ENCODE assay signal across 24 cellular contexts in genomic region chr1:98692482-98692881, GRCh38.
"Had no signal": no experiment of that assay in that cellular context is flagged by ENCODE, and none has a peak within 500 bp of the region (broad histone marks: within the 10 kb centered on the region; RNA-seq: fewer than 3 reads in every experiment).

No MANE protein-coding gene starts in this region.

- FAIRE-seq: endometrium, keratinocyte, pancreas had no signal

- H3K27me3 ChIP-seq: esophagus squamous epithelium, left lung, neutrophil, pancreas, testis, tibial artery had no signal

- H3K4me1 ChIP-seq: esophagus squamous epithelium, left lung, lower lobe of right lung, pancreas, testis had no signal

- H3K9me3 ChIP-seq: esophagus squamous epithelium, left lung, lower lobe of right lung, neutrophil, pancreas, testis, tibial artery had no signal

- H3K27ac ChIP-seq: esophagus squamous epithelium, left lung, lower lobe of right lung, neutrophil, pancreas, testis, tibial artery had no signal

- H3K4me3 ChIP-seq: esophagus squamous epithelium, left lung, lower lobe of right lung, pancreas, testis, tibial artery had no signal

- DNase-seq: cerebellar nuclear complex; cortex of kidney; effector memory CD8-positive, alpha-beta T cell; erythroblast; esophagus squamous epithelium; foreskin melanocyte; glutamatergic neuron; left lung; lower lobe of right lung; naive B cell; pancreas; retina; stimulated activated CD4-positive, alpha-beta T cell treated with anti-CD3 and anti-CD28 coated beads, Interleukin-2, amount 100 ng/mL, for 24 hours; stimulated activated CD4-positive, alpha-beta T cell treated with anti-CD3 and anti-CD28 coated beads, Interleukin-4, amount 100 ng/mL, for 24 hours; stimulated activated naive CD4-positive, alpha-beta T cell treated with Interleukin-2 at 50 U/mL for 16 hours; substantia nigra; testis; tibial artery had no signal

- H3K36me3 ChIP-seq: left lung, lower lobe of right lung, neutrophil, pancreas had no signal

- ATAC-seq: effector memory CD8-positive, alpha-beta T cell; left lung; lower lobe of right lung; natural killer cell treated with Interleukin-12 subunit alpha and Interleukin-12 subunit beta and Interleukin-15 and Interleukin-18, amount 100 ng/mL, for 72 hours; pancreas; sciatic nerve; stimulated activated effector memory CD8-positive, alpha-beta T cell treated with anti-CD3 and anti-CD28 coated beads, Interleukin-12 subunit alpha, Interleukin-12 subunit beta, amount 100 ng/mL, for 72 hours had no signal
